ENCODE assay signal across 9 cellular contexts in genomic region chr16:57689772-57690558, GRCh38. TPM values are rescaled to one million over a fixed set of nuclear protein-coding genes. Genes with fewer than 3 reads are reported as not detected.
DNase-seq lines count a peak whose midpoint lies in the region; ATAC-seq and TF ChIP-seq lines count a peak whose summit lies in the region.
"Had no signal": no experiment of that assay in that cellular context is flagged by ENCODE, and none has a peak within 500 bp of the region (broad histone marks: within the 10 kb centered on the region; RNA-seq: fewer than 3 reads in every experiment).

No MANE protein-coding gene starts in this region.

- peak overlapping the region; percentile 43 for H3K4me3 ChIP-seq in CD8-positive, alpha-beta memory T cell (ENCODE audit: low read length)
- H3K4me3 ChIP-seq in Loucy (ENCODE audit: low read length, poor library complexity, severe bottlenecking): peak overlapping the region; percentile 77
- H3K4me3 ChIP-seq: lung had no signal

- POLR2A ChIA-PET in CD8-positive, alpha-beta memory T cell (lab: Charles Lee): no interaction called here

- no peaks in the 10 kb centered on the region for H3K36me3 ChIP-seq in CD8-positive, alpha-beta memory T cell (ENCODE audit: insufficient read depth, low read length)
- H3K36me3 ChIP-seq in Loucy (ENCODE audit: insufficient read depth, low read length): no peaks in the 10 kb centered on the region

- no peak overlapping the region for H2AFZ ChIP-seq in Loucy (ENCODE audit: low read length)

- peak overlapping the region; percentile 71 for H3K27ac ChIP-seq in CD8-positive, alpha-beta memory T cell (ENCODE audit: low read depth, low read length)

- H3K4me2 ChIP-seq in Loucy (ENCODE audit: low read depth, low read length, poor library complexity, severe bottlenecking): peak overlapping the region; percentile 95

- H3K9me2 ChIP-seq in Loucy (replicated peaks; ENCODE audit: low read depth, low read length): no peaks in the 10 kb centered on the region

- peaks cover 2 to 4% of the 10 kb centered on the region in 2 donors for H3K27me3 Mint-ChIP-seq in CD8-positive, alpha-beta memory T cell
- no peaks in the 10 kb centered on the region for H3K27me3 Mint-ChIP-seq in activated naive CD4-positive, alpha-beta T cell treated with anti-CD3 and anti-CD28 coated beads, Interleukin-2, amount 50 U/mL, for 24 hours

- CTCF ChIA-PET in CD8-positive, alpha-beta memory T cell (lab: Charles Lee): interaction anchor here (1.3 kb wide), 1 partner anchor 66 kb away, joined by 4 read pairs; no protein-coding TSS in a partner anchor

- ATAC-seq in GM19468 (IDR thresholded peaks at IDR 0.05; ENCODE audit: extremely low read depth, unreplicated experiment): peak; percentile 34

- H3K4me1 ChIP-seq in CD8-positive, alpha-beta memory T cell (ENCODE audit: insufficient read depth, low read length): peaks cover 13% of the 10 kb centered on the region
- peaks cover 64% of the 10 kb centered on the region for H3K4me1 ChIP-seq in Loucy (ENCODE audit: insufficient read depth, low read length, poor library complexity, severe bottlenecking)

- peak overlapping the region; percentile 38 to 94 (median 81) for H3K27ac Mint-ChIP-seq in CD8-positive, alpha-beta memory T cell
- no peak overlapping the region for H3K27ac Mint-ChIP-seq in activated naive CD4-positive, alpha-beta T cell treated with anti-CD3 and anti-CD28 coated beads, Interleukin-2, amount 50 U/mL, for 24 hours

- no peaks in the 10 kb centered on the region for H4K20me1 ChIP-seq in Loucy (ENCODE audit: insufficient read depth, low read length, poor library complexity, severe bottlenecking)

- peaks cover 15 to 21% (median 16%) of the 10 kb centered on the region in 3 donors for H3K4me1 Mint-ChIP-seq in CD8-positive, alpha-beta memory T cell
- peaks cover 23% of the 10 kb centered on the region for H3K4me1 Mint-ChIP-seq in activated naive CD4-positive, alpha-beta T cell treated with anti-CD3 and anti-CD28 coated beads, Interleukin-2, amount 50 U/mL, for 24 hours

- TF ChIP-seq CTCF in Loucy (conservative IDR thresholded peaks at IDR 0.05; ENCODE audit: low read length): no peak

- peaks cover 8% of the 10 kb centered on the region for H3F3A ChIP-seq in Loucy (ENCODE audit: low read depth)

- peak overlapping the region in 5 of 7 donors; percentile 19 to 67 (median 53) for H3K4me3 Mint-ChIP-seq in CD8-positive, alpha-beta memory T cell
- H3K4me3 Mint-ChIP-seq in activated naive CD4-positive, alpha-beta T cell treated with anti-CD3 and anti-CD28 coated beads, Interleukin-2, amount 50 U/mL, for 24 hours: peak overlapping the region; percentile 15

- H3K36me3 Mint-ChIP-seq in CD8-positive, alpha-beta memory T cell: peaks cover 0 to 1% (median 0%) of the 10 kb centered on the region in 3 donors
- no peaks in the 10 kb centered on the region for H3K36me3 Mint-ChIP-seq in activated naive CD4-positive, alpha-beta T cell treated with anti-CD3 and anti-CD28 coated beads, Interleukin-2, amount 50 U/mL, for 24 hours

- no peaks in the 10 kb centered on the region for H3K27me3 ChIP-seq in CD8-positive, alpha-beta memory T cell (ENCODE audit: insufficient read depth, low read length, poor library complexity, severe bottlenecking)
- H3K27me3 ChIP-seq in Loucy (ENCODE audit: insufficient read depth, low read length, poor library complexity, severe bottlenecking): no peaks in the 10 kb centered on the region

- H3K79me2 ChIP-seq in Loucy (ENCODE audit: insufficient read depth, low read length): peaks cover 26% of the 10 kb centered on the region

- DNase-seq in CD8-positive, alpha-beta memory T cell: peak; percentile 6 to 73 (median 63)
- peak; percentile 2 to 31 for DNase-seq in stimulated activated CD8-positive, alpha-beta memory T cell treated with anti-CD3 and anti-CD28 coated beads, Interleukin-7, amount 100 ng/mL, for 4 hours (ENCODE audit: low read depth in 2 of 2)
- DNase-seq in activated CD4-positive, CD25-positive, alpha-beta regulatory T cell treated with anti-CD3 and anti-CD28 coated beads, Interleukin-2, amount 50 U/mL, for 72 hours: no peak
- DNase-seq in NCI-H1105 (lab: John Stamatoyannopoulos, UW): no peak
- DNase-seq in LoVo (ENCODE audit: low spot score): no peak

- H3K9ac ChIP-seq in Loucy (ENCODE audit: low read depth, low read length, poor library complexity, severe bottlenecking): peak overlapping the region; percentile 98

- no peaks in the 10 kb centered on the region for H3K9me3 Mint-ChIP-seq in CD8-positive, alpha-beta memory T cell
- no peaks in the 10 kb centered on the region for H3K9me3 Mint-ChIP-seq in activated naive CD4-positive, alpha-beta T cell treated with anti-CD3 and anti-CD28 coated beads, Interleukin-2, amount 50 U/mL, for 24 hours

- no peaks in the 10 kb centered on the region for H3K9me3 ChIP-seq in CD8-positive, alpha-beta memory T cell (ENCODE audit: low read length)
- no peaks in the 10 kb centered on the region for H3K9me3 ChIP-seq in Loucy (ENCODE audit: insufficient read depth, low read depth, low read length)

RNA-seq across cellular contexts. Expression of gene DRC7, which starts 4.6 kb away (rescaled TPM):
- total RNA-seq in CD8-positive, alpha-beta memory T cell: not detected
- not detected for polyA plus RNA-seq in CD8-positive, alpha-beta memory T cell

RNA-seq across cellular contexts. Expression of gene ADGRG3, which starts 21.9 kb away (rescaled TPM):
- not detected for total RNA-seq in CD8-positive, alpha-beta memory T cell
- not detected for polyA plus RNA-seq in CD8-positive, alpha-beta memory T cell

RNA-seq across cellular contexts. Expression of gene KATNB1, which starts 45.6 kb away (rescaled TPM):
- 10 to 100 TPM; 50.2 to 53.0 TPM for total RNA-seq in CD8-positive, alpha-beta memory T cell
- polyA plus RNA-seq in CD8-positive, alpha-beta memory T cell: 29.7 TPM

Comparison
In these comparisons a context has a peak if more than half of its experiments do, and no peak if none do; other contexts are left out.
1. DNase-seq: peak in CD8-positive, alpha-beta memory T cell (5 of 5) and stimulated activated CD8-positive, alpha-beta memory T cell treated with anti-CD3 and anti-CD28 coated beads, Interleukin-7, amount 100 ng/mL, for 4 hours (2 of 2); none in activated CD4-positive, CD25-positive, alpha-beta regulatory T cell treated with anti-CD3 and anti-CD28 coated beads, Interleukin-2, amount 50 U/mL, for 72 hours (single experiment), NCI-H1105 (single experiment) and LoVo (single experiment).